Comparison of ENCODE assay signal across 1 cellular context in genomic region chr9:120915854-120916495, GRCh38.
TF ChIP-seq lines count a peak whose summit lies in the region.

No MANE protein-coding gene starts in this region.

TF ChIP-seq in GM12878, 131 proteins besides CTCF, POLR2A, EP300 and RAD21 (continued from another document):
- TF ChIP-seq SPI1 (IDR thresholded peaks at IDR 0.05; ENCODE audit: borderline replicate concordance, insufficient read depth, low read depth, low read length) = no peak
- TF ChIP-seq RUNX3 (IDR thresholded peaks at IDR 0.05; ENCODE audit: low read length) = peak; percentile 40; the same call in 1 of the 2 replicates
- peak; percentile 75 for TF ChIP-seq PKNOX1 (IDR thresholded peaks at IDR 0.05)
- no peak for TF ChIP-seq IKZF2 (IDR thresholded peaks at IDR 0.05)
- no peak for TF ChIP-seq BCLAF1 (IDR thresholded peaks at IDR 0.05)
- no peak for TF ChIP-seq CHD4 (IDR thresholded peaks at IDR 0.05)
- TF ChIP-seq DPF2 (IDR thresholded peaks at IDR 0.05) = no peak
- TF ChIP-seq IKZF1 (conservative IDR thresholded peaks at IDR 0.05) = no peak
- TF ChIP-seq EGR1 (IDR thresholded peaks at IDR 0.05; ENCODE audit: borderline replicate concordance in 1 of 2, low read depth in 2 of 2, low read length in 2 of 2) = no peak
- TF ChIP-seq SREBF1 (IDR thresholded peaks at IDR 0.05; ENCODE audit: low read length) = no peak
- no peak for TF ChIP-seq MXI1 (IDR thresholded peaks at IDR 0.05; ENCODE audit: low read depth, low read length)
- no peak for TF ChIP-seq MEF2B (IDR thresholded peaks at IDR 0.05; ENCODE audit: partially characterized antibody, poor library complexity, severe bottlenecking)
- TF ChIP-seq ZNF687 (IDR thresholded peaks at IDR 0.05) = no peak
- TF ChIP-seq GABPA (IDR thresholded peaks at IDR 0.05; ENCODE audit: low read depth) = 0 out of 2 replicates have a peak, but pooled peaks have one; percentile 33
- TF ChIP-seq MTA2 (IDR thresholded peaks at IDR 0.05; ENCODE audit: low read depth) = no peak
- TF ChIP-seq, protein P1, sequence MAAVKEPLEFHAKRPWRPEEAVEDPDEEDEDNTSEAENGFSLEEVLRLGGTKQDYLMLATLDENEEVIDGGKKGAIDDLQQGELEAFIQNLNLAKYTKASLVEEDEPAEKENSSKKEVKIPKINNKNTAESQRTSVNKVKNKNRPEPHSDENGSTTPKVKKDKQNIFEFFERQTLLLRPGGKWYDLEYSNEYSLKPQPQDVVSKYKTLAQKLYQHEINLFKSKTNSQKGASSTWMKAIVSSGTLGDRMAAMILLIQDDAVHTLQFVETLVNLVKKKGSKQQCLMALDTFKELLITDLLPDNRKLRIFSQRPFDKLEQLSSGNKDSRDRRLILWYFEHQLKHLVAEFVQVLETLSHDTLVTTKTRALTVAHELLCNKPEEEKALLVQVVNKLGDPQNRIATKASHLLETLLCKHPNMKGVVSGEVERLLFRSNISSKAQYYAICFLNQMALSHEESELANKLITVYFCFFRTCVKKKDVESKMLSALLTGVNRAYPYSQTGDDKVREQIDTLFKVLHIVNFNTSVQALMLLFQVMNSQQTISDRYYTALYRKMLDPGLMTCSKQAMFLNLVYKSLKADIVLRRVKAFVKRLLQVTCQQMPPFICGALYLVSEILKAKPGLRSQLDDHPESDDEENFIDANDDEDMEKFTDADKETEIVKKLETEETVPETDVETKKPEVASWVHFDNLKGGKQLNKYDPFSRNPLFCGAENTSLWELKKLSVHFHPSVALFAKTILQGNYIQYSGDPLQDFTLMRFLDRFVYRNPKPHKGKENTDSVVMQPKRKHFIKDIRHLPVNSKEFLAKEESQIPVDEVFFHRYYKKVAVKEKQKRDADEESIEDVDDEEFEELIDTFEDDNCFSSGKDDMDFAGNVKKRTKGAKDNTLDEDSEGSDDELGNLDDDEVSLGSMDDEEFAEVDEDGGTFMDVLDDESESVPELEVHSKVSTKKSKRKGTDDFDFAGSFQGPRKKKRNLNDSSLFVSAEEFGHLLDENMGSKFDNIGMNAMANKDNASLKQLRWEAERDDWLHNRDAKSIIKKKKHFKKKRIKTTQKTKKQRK (IDR thresholded peaks at IDR 0.05; ENCODE audit: low read depth, low read length) = no peak
- no peak for TF ChIP-seq JUNB (IDR thresholded peaks at IDR 0.05)
- TF ChIP-seq, protein P2, sequence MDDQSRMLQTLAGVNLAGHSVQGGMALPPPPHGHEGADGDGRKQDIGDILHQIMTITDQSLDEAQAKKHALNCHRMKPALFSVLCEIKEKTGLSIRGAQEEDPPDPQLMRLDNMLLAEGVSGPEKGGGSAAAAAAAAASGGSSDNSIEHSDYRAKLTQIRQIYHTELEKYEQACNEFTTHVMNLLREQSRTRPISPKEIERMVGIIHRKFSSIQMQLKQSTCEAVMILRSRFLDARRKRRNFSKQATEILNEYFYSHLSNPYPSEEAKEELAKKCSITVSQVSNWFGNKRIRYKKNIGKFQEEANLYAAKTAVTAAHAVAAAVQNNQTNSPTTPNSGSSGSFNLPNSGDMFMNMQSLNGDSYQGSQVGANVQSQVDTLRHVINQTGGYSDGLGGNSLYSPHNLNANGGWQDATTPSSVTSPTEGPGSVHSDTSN (IDR thresholded peaks at IDR 0.05; ENCODE audit: insufficient replicate concordance, low read depth, low read length) = peak; percentile 44
- TF ChIP-seq, protein P3, sequence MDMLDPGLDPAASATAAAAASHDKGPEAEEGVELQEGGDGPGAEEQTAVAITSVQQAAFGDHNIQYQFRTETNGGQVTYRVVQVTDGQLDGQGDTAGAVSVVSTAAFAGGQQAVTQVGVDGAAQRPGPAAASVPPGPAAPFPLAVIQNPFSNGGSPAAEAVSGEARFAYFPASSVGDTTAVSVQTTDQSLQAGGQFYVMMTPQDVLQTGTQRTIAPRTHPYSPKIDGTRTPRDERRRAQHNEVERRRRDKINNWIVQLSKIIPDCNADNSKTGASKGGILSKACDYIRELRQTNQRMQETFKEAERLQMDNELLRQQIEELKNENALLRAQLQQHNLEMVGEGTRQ (IDR thresholded peaks at IDR 0.05; ENCODE audit: borderline replicate concordance, low read depth, low read length) = no peak
- TF ChIP-seq NFYA (IDR thresholded peaks at IDR 0.05; ENCODE audit: borderline replicate concordance, low read depth, low read length) = no peak
- TF ChIP-seq BMI1 (IDR thresholded peaks at IDR 0.05; ENCODE audit: borderline replicate concordance) = no peak
- no peak for TF ChIP-seq RELA (IDR thresholded peaks at IDR 0.05; ENCODE audit: borderline replicate concordance, partially characterized antibody)
- no peak for TF ChIP-seq ZBED1 (IDR thresholded peaks at IDR 0.05; ENCODE audit: borderline replicate concordance)
- TF ChIP-seq, protein P4, sequence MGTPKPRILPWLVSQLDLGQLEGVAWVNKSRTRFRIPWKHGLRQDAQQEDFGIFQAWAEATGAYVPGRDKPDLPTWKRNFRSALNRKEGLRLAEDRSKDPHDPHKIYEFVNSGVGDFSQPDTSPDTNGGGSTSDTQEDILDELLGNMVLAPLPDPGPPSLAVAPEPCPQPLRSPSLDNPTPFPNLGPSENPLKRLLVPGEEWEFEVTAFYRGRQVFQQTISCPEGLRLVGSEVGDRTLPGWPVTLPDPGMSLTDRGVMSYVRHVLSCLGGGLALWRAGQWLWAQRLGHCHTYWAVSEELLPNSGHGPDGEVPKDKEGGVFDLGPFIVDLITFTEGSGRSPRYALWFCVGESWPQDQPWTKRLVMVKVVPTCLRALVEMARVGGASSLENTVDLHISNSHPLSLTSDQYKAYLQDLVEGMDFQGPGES (IDR thresholded peaks at IDR 0.05) = no peak
- no peak for TF ChIP-seq NR2C1 (IDR thresholded peaks at IDR 0.05)
- TF ChIP-seq PML (IDR thresholded peaks at IDR 0.05; ENCODE audit: low read length) = no peak; the same call in 1 of the 2 replicates
- no peak for TF ChIP-seq CREM (IDR thresholded peaks at IDR 0.05; ENCODE audit: low read depth)
- 0 out of 2 replicates have a peak, but pooled peaks have one; percentile 11 for TF ChIP-seq CREB1 (IDR thresholded peaks at IDR 0.05; ENCODE audit: low read depth)
